In genomic region chr6:54288476-54288875, GRCh38 we compare ENCODE assay signal across 24 cellular contexts. TPM values are rescaled to one million over a fixed set of nuclear protein-coding genes. Genes with fewer than 3 reads are reported as not detected.
"Had no signal": no experiment of that assay in that cellular context is flagged by ENCODE, and none has a peak within 500 bp of the region (broad histone marks: within the 10 kb centered on the region; RNA-seq: fewer than 3 reads in every experiment).

No MANE protein-coding gene starts in this region.

- H3K4me3 ChIP-seq: left ventricle myocardium inferior, ovary, prostate gland, suprapubic skin, tibial nerve had no signal

- DNase-seq: activated CD4-positive, alpha-beta T cell treated with anti-CD3 and anti-CD28 coated beads for 1 hour; activated CD4-positive, alpha-beta T cell treated with anti-CD3 and anti-CD28 coated beads, Interleukin-2, amount 50 U/mL, for 1 hour; activated CD8-positive, alpha-beta T cell treated with anti-CD3 and anti-CD28 coated beads, Interleukin-2, amount 10 ng/mL, durations not matched to agents 7 days and 5 days; activated gamma-delta T cell treated with Interleukin-2 at 50 U/mL for 16 hours; aorta; effector CD4-positive, alpha-beta T cell; foreskin keratinocyte; left ventricle myocardium inferior; midbrain; natural killer cell; ovary; stimulated activated CD4-positive, alpha-beta T cell treated with anti-CD3 and anti-CD28 coated beads, Interleukin-4, amount 100 ng/mL, for 4 hours; stimulated activated naive CD8-positive, alpha-beta T cell treated with anti-CD3 and anti-CD28 coated beads, Interleukin-15, amount 100 ng/mL, for 72 hours; T-helper 9 cell had no signal

- H3K36me3 ChIP-seq: left ventricle myocardium inferior, neutrophil, ovary, prostate gland, suprapubic skin, tibial nerve had no signal

- H3K27me3 ChIP-seq: foreskin keratinocyte, neutrophil, ovary, suprapubic skin, tibial nerve had no signal

- ATAC-seq: activated CD8-positive, alpha-beta T cell treated with anti-CD3 and anti-CD28 coated beads, Interleukin-2, amount 10 ng/mL, durations not matched to agents 7 days and 5 days; foreskin keratinocyte; natural killer cell; stimulated activated naive CD8-positive, alpha-beta T cell treated with anti-CD3 and anti-CD28 coated beads, Interleukin-15, amount 100 ng/mL, for 72 hours had no signal

- H3K27ac ChIP-seq: foreskin keratinocyte, left ventricle myocardium inferior, neutrophil, ovary, prostate gland, suprapubic skin, tibial nerve had no signal

- FAIRE-seq: endometrium had no signal

RNA-seq across cellular contexts. Expression of gene TINAG, which starts 19.8 kb away (rescaled TPM):
- total RNA-seq: activated CD8-positive, alpha-beta T cell treated with anti-CD3 and anti-CD28 coated beads, Interleukin-2, amount 10 ng/mL, durations not matched to agents 7 days and 5 days; aorta; cerebellum; foreskin keratinocyte; glomerular endothelial cell; lung microvascular endothelial cell; natural killer cell; ovary; prostate gland; suprapubic skin; T-helper 1 cell treated with Interleukin-12 subunit alpha and Interleukin-12 subunit beta and Interleukin-4 antibody, amounts not matched to agents 30 ng/mL and 1 ng/mL, for 36 hours had no signal
- polyA plus RNA-seq: foreskin keratinocyte, ovary, urinary bladder had no signal
